8 cellular contexts compared by ENCODE assay signal in genomic region chr6:7052441-7052936, GRCh38. TPM values are rescaled to one million over a fixed set of nuclear protein-coding genes. Genes with fewer than 3 reads are reported as not detected.
DNase-seq lines count a peak whose midpoint lies in the region; ATAC-seq and TF ChIP-seq lines count a peak whose summit lies in the region.

No MANE protein-coding gene starts in this region.

- TF ChIP-seq POLR2A in esophagus muscularis mucosa (IDR thresholded peaks at IDR 0.05; ENCODE audit: low read depth), result no peak

- TF ChIP-seq EP300 in esophagus muscularis mucosa (IDR thresholded peaks at IDR 0.05), result no peak

- H3K9me3 ChIP-seq in BLaER1 treated with 17β-estradiol and CSF1 and Interleukin-3, amounts not matched to agents 10 nM and 100 nM (replicated peaks in 1 of 11), result no peaks in the 10 kb centered on the region
- H3K9me3 ChIP-seq in WERI-Rb-1 (ENCODE audit: severe bottlenecking), result no peaks in the 10 kb centered on the region
- H3K9me3 ChIP-seq in esophagus muscularis mucosa, result no peaks in the 10 kb centered on the region
- no peaks in the 10 kb centered on the region for H3K9me3 ChIP-seq in mononuclear cell (ENCODE audit: low read depth, low read length)
- H3K9me3 ChIP-seq in tibial artery, result no peaks in the 10 kb centered on the region

- no peaks in the 10 kb centered on the region for H4K20me1 ChIP-seq in BLaER1 treated with 17β-estradiol and CSF1 and Interleukin-3, amounts not matched to agents 10 nM and 100 nM

- no peaks in the 10 kb centered on the region for H3K27me3 ChIP-seq in BLaER1 treated with 17β-estradiol and CSF1 and Interleukin-3, amounts not matched to agents 10 nM and 100 nM
- no peaks in the 10 kb centered on the region for H3K27me3 ChIP-seq in WERI-Rb-1 (ENCODE audit: insufficient read depth, low read depth, severe bottlenecking)
- H3K27me3 ChIP-seq in esophagus muscularis mucosa, result no peaks in the 10 kb centered on the region
- no peaks in the 10 kb centered on the region for H3K27me3 ChIP-seq in mononuclear cell (ENCODE audit: insufficient read depth, low read length)
- no peaks in the 10 kb centered on the region for H3K27me3 ChIP-seq in tibial artery

- peak overlapping the region; percentile 85 to 98 (median 90); a peak in 17 of 22 replicates for H3K27ac ChIP-seq in BLaER1 treated with 17β-estradiol and CSF1 and Interleukin-3, amounts not matched to agents 10 nM and 100 nM
- peak overlapping the region; percentile 44 for H3K27ac ChIP-seq in WERI-Rb-1
- H3K27ac ChIP-seq in esophagus muscularis mucosa (replicated peaks in 1 of 4), result peak overlapping the region; percentile 68 to 81 (median 77)
- H3K27ac ChIP-seq in tibial artery, result no peak overlapping the region

- peak overlapping the region; percentile 82 to 98 (median 92) for H3K4me2 ChIP-seq in BLaER1 treated with 17β-estradiol and CSF1 and Interleukin-3, amounts not matched to agents 10 nM and 100 nM

- H3K4me3 ChIP-seq in BLaER1 treated with 17β-estradiol and CSF1 and Interleukin-3, amounts not matched to agents 10 nM and 100 nM, result peak overlapping the region; percentile 62 to 79 (median 70)
- peak overlapping the region; percentile 45 for H3K4me3 ChIP-seq in WERI-Rb-1 (ENCODE audit: low read depth, low read length)
- H3K4me3 ChIP-seq in esophagus muscularis mucosa, result peak overlapping the region; percentile 69 to 72 (median 70)
- H3K4me3 ChIP-seq in mononuclear cell (ENCODE audit: low read length), result peak overlapping the region; percentile 24
- peak overlapping the region; percentile 52 to 62 for H3K4me3 ChIP-seq in tibial artery

- H3K9ac ChIP-seq in BLaER1 treated with 17β-estradiol and CSF1 and Interleukin-3, amounts not matched to agents 10 nM and 100 nM, result peak overlapping the region; percentile 39 to 94 (median 88); a peak in 20 of 22 replicates

- no peaks in the 10 kb centered on the region for H3K36me3 ChIP-seq in BLaER1 treated with 17β-estradiol and CSF1 and Interleukin-3, amounts not matched to agents 10 nM and 100 nM
- H3K36me3 ChIP-seq in WERI-Rb-1 (no peaks in the 10 kb centered on the region), esophagus muscularis mucosa (no peaks in the 10 kb centered on the region), tibial artery (no peaks in the 10 kb centered on the region)

- DNase-seq in HCEC 1CT (peak; percentile 1), WERI-Rb-1 (peak; percentile 62), esophagus muscularis mucosa (ENCODE audit: extremely low spot score) (peak; percentile 92), tibial artery (peak in 1 of 2 donors; percentile 28), amniotic stem cell (lab: John Stamatoyannopoulos, UW) (no peak)

- intact Hi-C loops in esophagus muscularis mucosa (cut with DNase I), result loop anchor here (10.0 kb wide), 1 partner anchor 52 kb away; the partner anchor contains the start of gene RREB1
- intact Hi-C loops in tibial artery (cut with DNase I; ENCODE audit: low total_unique reads), result no loop called here

- WGBS in esophagus muscularis mucosa, result 5% methylated on average over 23 of the region's 29 CpGs

- no peak for ATAC-seq in HG03469 (IDR thresholded peaks at IDR 0.05; ENCODE audit: unreplicated experiment)

- H3K4me1 ChIP-seq in BLaER1 treated with 17β-estradiol and CSF1 and Interleukin-3, amounts not matched to agents 10 nM and 100 nM, result peaks cover 22 to 87% (median 53%) of the 10 kb centered on the region in 10 experiments
- H3K4me1 ChIP-seq in esophagus muscularis mucosa (peaks cover 16 to 24% (median 23%) of the 10 kb centered on the region in 4 donors), mononuclear cell (ENCODE audit: insufficient read depth, low read length) (peaks cover 49% of the 10 kb centered on the region), tibial artery (peaks cover 0 to 23% (median 20%) of the 10 kb centered on the region in 4 donors)

- no peak for TF ChIP-seq CTCF in WERI-Rb-1 (IDR thresholded peaks at IDR 0.05; ENCODE audit: low read depth, low read length)
- no peak for TF ChIP-seq CTCF in esophagus muscularis mucosa (IDR thresholded peaks at IDR 0.05)
- TF ChIP-seq CTCF in tibial artery (IDR thresholded peaks at IDR 0.05), result no peak

RNA-seq across cellular contexts. Expression of gene RREB1, which starts 55.3 kb away (rescaled TPM):
- total RNA-seq in esophagus muscularis mucosa (10 to 100 TPM; 17.7 to 36.6 (median 28.8) TPM), mononuclear cell (47.5 TPM)

Comparison
In these comparisons a context has a peak if more than half of its experiments do, and no peak if none do; other contexts are left out.
1. H3K27ac ChIP-seq: peak in BLaER1 treated with 17β-estradiol and CSF1 and Interleukin-3, amounts not matched to agents 10 nM and 100 nM (11 of 11), WERI-Rb-1 (single experiment) and esophagus muscularis mucosa (4 of 4); none in tibial artery (0 of 2).
2. Peak in every context shown above with its lines, with median percentiles within 50 percentile points of each other: H3K4me3 ChIP-seq.